ENCODE assay signal across 8 cellular contexts in the genomic region with DNA sequence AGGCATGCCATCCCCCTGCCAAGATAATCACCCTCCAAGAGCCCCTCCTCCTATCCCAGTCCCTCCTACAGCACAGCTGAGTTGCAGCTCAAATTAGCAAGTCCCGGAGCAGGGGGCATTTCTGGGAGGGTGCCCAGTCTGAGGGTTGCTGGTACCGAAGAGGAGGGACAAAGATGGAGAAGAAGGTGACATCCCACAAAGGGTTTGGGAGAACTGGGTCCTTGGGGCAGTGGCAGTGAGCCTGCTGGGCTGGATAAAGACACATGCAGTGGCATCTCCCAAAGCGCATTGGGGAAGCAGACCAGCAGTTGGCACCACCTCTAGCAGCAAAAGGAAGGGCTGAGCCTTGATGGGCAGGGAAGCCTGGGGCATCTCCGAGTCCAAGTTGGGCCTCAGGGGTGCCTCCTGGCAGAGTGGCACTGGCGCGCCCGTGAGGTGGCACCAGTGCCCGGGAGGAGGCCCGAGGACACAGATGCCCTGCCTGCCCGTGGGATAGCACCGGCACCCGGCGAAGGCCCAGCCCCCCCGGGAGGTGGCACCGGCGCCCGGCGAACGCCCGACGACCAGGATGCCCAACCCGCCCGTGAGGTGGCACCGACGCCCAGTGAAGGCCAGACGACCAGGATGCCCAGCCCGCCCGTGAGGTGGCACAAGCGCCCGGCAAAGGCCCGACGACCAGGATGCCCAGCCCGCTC. TPM values are rescaled to one million over a fixed set of nuclear protein-coding genes. Genes with fewer than 3 reads are reported as not detected.
DNase-seq lines count a peak whose midpoint lies in the region; ATAC-seq and TF ChIP-seq lines count a peak whose summit lies in the region.

No MANE protein-coding gene starts in this region.

- H3K9ac ChIP-seq in iPS-18a (ENCODE audit: low read length) (no peak overlapping the region), smooth muscle cell (ENCODE audit: low read depth) (peak overlapping the region; percentile 96)

- no peak overlapping the region for H2AFZ ChIP-seq in smooth muscle cell (ENCODE audit: low read depth)

- TF ChIP-seq CTCF in astrocyte of the spinal cord (IDR thresholded peaks at IDR 0.05; ENCODE audit: low read depth, low read length) (no peak), smooth muscle cell (IDR thresholded peaks at IDR 0.05; ENCODE audit: borderline replicate concordance, insufficient read depth, poor library complexity, severe bottlenecking) (no peak)

- peak overlapping the region; percentile 82 for H3K27ac ChIP-seq in CD4-positive, CD25-positive, alpha-beta regulatory T cell (ENCODE audit: insufficient read depth, low read length, poor library complexity, severe bottlenecking)
- H3K27ac ChIP-seq in iPS-18a (ENCODE audit: low read length) (no peak overlapping the region), smooth muscle cell (ENCODE audit: low read depth) (peak overlapping the region; percentile 82)

- POLR2A ChIA-PET in HEK293T (lab: Yijun Ruan, JAX): interaction anchor here (1.0 to 2.9 kb wide), 5 partner anchors 10 to 135 kb away, joined by 4 to 16 read pairs (median 5); partner anchors contain the start of gene SREBF1

- in situ Hi-C loops in astrocyte of the spinal cord (cut with HindIII; ENCODE audit: low sequenced_read_pairs): no loop called here

- H3K9me3 ChIP-seq in CD4-positive, CD25-positive, alpha-beta regulatory T cell (ENCODE audit: control insufficient read depth in 2 of 2, low read length in 2 of 2): no peaks in the 10 kb centered on the region
- H3K9me3 ChIP-seq in MG63 (no peaks in the 10 kb centered on the region), iPS-18a (ENCODE audit: control insufficient read depth, low read depth, low read length) (no peaks in the 10 kb centered on the region), smooth muscle cell (replicated peaks; ENCODE audit: low read depth) (no peaks in the 10 kb centered on the region)

- CTCF ChIA-PET in HEK293T (lab: Yijun Ruan, JAX): interaction anchor here (0.9 kb wide), 1 partner anchor 11 kb away, joined by 3 read pairs; no protein-coding TSS in a partner anchor

- H4K20me1 ChIP-seq in smooth muscle cell (ENCODE audit: low read depth): peaks cover 44% of the 10 kb centered on the region

- ATAC-seq in CD4-positive, CD25-positive, alpha-beta regulatory T cell (ENCODE audit: low read depth in 2 of 2): no peak
- ATAC-seq in HG03432 (IDR thresholded peaks at IDR 0.05; ENCODE audit: unreplicated experiment): no peak
- no peak for ATAC-seq in HG03139 (IDR thresholded peaks at IDR 0.05; ENCODE audit: unreplicated experiment)

- peak overlapping the region; percentile 97 for H3K4me2 ChIP-seq in smooth muscle cell

- H3K79me2 ChIP-seq in smooth muscle cell (ENCODE audit: low read depth): peaks cover 51% of the 10 kb centered on the region

- peaks cover 5% of the 10 kb centered on the region for H3K27me3 Mint-ChIP-seq in CD4-positive, CD25-positive, alpha-beta regulatory T cell

- peaks cover 32% of the 10 kb centered on the region for H3K4me1 ChIP-seq in CD4-positive, CD25-positive, alpha-beta regulatory T cell (ENCODE audit: control insufficient read depth, insufficient read depth, low read length, poor library complexity, severe bottlenecking)
- H3K4me1 ChIP-seq in iPS-18a (ENCODE audit: control insufficient read depth, low read depth, low read length) (peaks cover 7% of the 10 kb centered on the region), smooth muscle cell (ENCODE audit: low read depth) (peaks cover 11% of the 10 kb centered on the region)

- 20% methylated on average over 33 of the region's 33 CpGs for WGBS in smooth muscle cell (ENCODE audit: low lambda C conversion rate)

- peak overlapping the region; percentile 52 to 95 (median 89) for H3K27ac Mint-ChIP-seq in CD4-positive, CD25-positive, alpha-beta regulatory T cell

- no peaks in the 10 kb centered on the region for H3F3A ChIP-seq in smooth muscle cell (ENCODE audit: low read depth)

- no peaks in the 10 kb centered on the region for H3K27me3 ChIP-seq in CD4-positive, CD25-positive, alpha-beta regulatory T cell (ENCODE audit: control insufficient read depth, insufficient read depth, low read length)
- no peaks in the 10 kb centered on the region for H3K27me3 ChIP-seq in MG63
- peaks cover 6% of the 10 kb centered on the region for H3K27me3 ChIP-seq in iPS-18a (ENCODE audit: control insufficient read depth, insufficient read depth, low read length)
- H3K27me3 ChIP-seq in smooth muscle cell (ENCODE audit: low read depth): no peaks in the 10 kb centered on the region

- H3K4me3 Mint-ChIP-seq in CD4-positive, CD25-positive, alpha-beta regulatory T cell: peak overlapping the region; percentile 83 to 94 (median 88)

- H3K4me3 ChIP-seq in CD4-positive, CD25-positive, alpha-beta regulatory T cell (ENCODE audit: low read depth, low read length): peak overlapping the region; percentile 74
- peak overlapping the region; percentile 89 for H3K4me3 ChIP-seq in MG63
- peak overlapping the region; percentile 64 for H3K4me3 ChIP-seq in astrocyte of the spinal cord (ENCODE audit: low read depth, low read length)
- H3K4me3 ChIP-seq in iPS-18a (ENCODE audit: low read length): peak overlapping the region; percentile 67
- peak overlapping the region; percentile 87 for H3K4me3 ChIP-seq in smooth muscle cell

- peaks cover 14 to 59% (median 39%) of the 10 kb centered on the region in 4 donors for H3K4me1 Mint-ChIP-seq in CD4-positive, CD25-positive, alpha-beta regulatory T cell

- no peaks in the 10 kb centered on the region for H3K36me3 Mint-ChIP-seq in CD4-positive, CD25-positive, alpha-beta regulatory T cell

- H3K36me3 ChIP-seq in CD4-positive, CD25-positive, alpha-beta regulatory T cell (ENCODE audit: control insufficient read depth, insufficient read depth, low read length): no peaks in the 10 kb centered on the region
- no peaks in the 10 kb centered on the region for H3K36me3 ChIP-seq in MG63
- H3K36me3 ChIP-seq in iPS-18a (ENCODE audit: control insufficient read depth, low read depth, low read length): no peaks in the 10 kb centered on the region
- H3K36me3 ChIP-seq in smooth muscle cell (ENCODE audit: low read depth): no peaks in the 10 kb centered on the region

- peak in 1 of 3 donors; percentile 21 for DNase-seq in CD4-positive, CD25-positive, alpha-beta regulatory T cell
- DNase-seq in MG63 (peak; percentile 16), astrocyte of the spinal cord (ENCODE audit: low read depth, low spot score) (no peak), smooth muscle cell (lab: John Stamatoyannopoulos, UW; ENCODE audit: unreplicated experiment) (no peak), HEK293T (ENCODE audit: extremely low spot score) (no peak)

- H3K9me3 Mint-ChIP-seq in CD4-positive, CD25-positive, alpha-beta regulatory T cell: no peaks in the 10 kb centered on the region

TF ChIP-seq in HEK293T, 16 proteins besides CTCF, POLR2A, EP300 and RAD21:
- TF ChIP-seq CTBP1 (IDR thresholded peaks at IDR 0.05; ENCODE audit: borderline replicate concordance): no peak
- no peak for TF ChIP-seq FOXK2 (IDR thresholded peaks at IDR 0.05)
- no peak for TF ChIP-seq LEF1 (IDR thresholded peaks at IDR 0.05; ENCODE audit: borderline replicate concordance)
- no peak for TF ChIP-seq SP1 (IDR thresholded peaks at IDR 0.05)
- no peak for TF ChIP-seq NFRKB (IDR thresholded peaks at IDR 0.05)
- TF ChIP-seq ZNF384 (IDR thresholded peaks at IDR 0.05): no peak

RNA-seq across cellular contexts. Expression of gene TOM1L2, which starts 0.6 kb away (rescaled TPM):
- total RNA-seq in CD4-positive, CD25-positive, alpha-beta regulatory T cell: 50.8 TPM
- polyA plus RNA-seq in CD4-positive, CD25-positive, alpha-beta regulatory T cell: 1 to 10 TPM; 4.0 to 8.3 (median 6.1) TPM
- total RNA-seq in MG63 (2014; rRNA removed; shearing (Covaris generic); ENCODE audit: low replicate concordance): 8.3 and 12.8 TPM in 2 replicates
- 27.0 and 27.3 TPM in 2 replicates for total RNA-seq in smooth muscle cell
- 20.3 and 37.9 TPM in 2 replicates for polyA plus RNA-seq in smooth muscle cell

RNA-seq across cellular contexts. Expression of gene DRC3, which starts 1.1 kb away (rescaled TPM):
- total RNA-seq in CD4-positive, CD25-positive, alpha-beta regulatory T cell: not detected
- not detected for polyA plus RNA-seq in CD4-positive, CD25-positive, alpha-beta regulatory T cell
- total RNA-seq in MG63 (2014; rRNA removed; shearing (Covaris generic); ENCODE audit: low replicate concordance): 1.3 TPM in 1 of 2 replicates, not detected in the other
- total RNA-seq in smooth muscle cell: 0.72 TPM in 1 of 2 replicates, not detected in the other
- polyA plus RNA-seq in smooth muscle cell: 0.83 and 2.4 TPM in 2 replicates
